ENCODE assay signal across 18 cellular contexts in the genomic region with DNA sequence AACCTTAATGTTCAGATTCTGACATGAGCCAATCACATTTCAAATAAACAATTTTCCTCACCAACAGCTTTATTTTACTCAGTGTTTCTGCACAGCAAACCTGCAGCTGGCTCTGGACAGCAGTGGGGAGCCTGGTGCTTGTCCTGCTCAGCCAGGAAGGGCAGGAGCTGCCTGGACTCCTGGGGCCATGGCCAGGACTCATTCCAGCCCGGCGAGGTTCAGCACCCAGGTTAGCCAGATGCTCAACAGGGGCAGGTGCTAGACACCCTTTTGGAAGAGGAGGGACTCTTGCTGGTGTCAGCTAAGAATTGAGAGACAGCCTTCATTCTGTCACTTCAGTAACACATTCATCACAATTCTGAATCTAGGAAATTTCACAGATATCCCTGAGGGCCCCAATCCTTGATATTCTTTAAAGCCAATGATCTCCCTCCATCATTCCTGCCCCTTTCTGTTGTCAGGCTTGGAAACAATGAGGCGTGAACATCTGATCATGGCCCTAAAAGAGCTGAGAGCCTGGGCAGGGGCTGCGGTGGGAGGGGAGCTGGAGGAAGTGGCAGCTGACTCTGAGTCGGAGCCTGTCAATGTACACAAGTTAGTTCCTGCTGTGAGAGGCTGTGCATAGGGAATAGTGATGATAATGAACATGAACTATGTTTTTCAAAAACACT.
DNase-seq lines count a peak whose midpoint lies in the region; ATAC-seq, FAIRE-seq and TF ChIP-seq lines count a peak whose summit lies in the region.
"Had no signal": no experiment of that assay in that cellular context is flagged by ENCODE, and none has a peak within 500 bp of the region (broad histone marks: within the 10 kb centered on the region; RNA-seq: fewer than 3 reads in every experiment).

No MANE protein-coding gene starts in this region.

- H3K4ac ChIP-seq in H1 (replicated peaks; ENCODE audit: insufficient read length, low read depth, low read length), result no peak overlapping the region

- TF ChIP-seq EP300 in H1 (IDR thresholded peaks at IDR 0.05; ENCODE audit: borderline replicate concordance in 1 of 2, low read depth in 2 of 2, low read length in 2 of 2), result no peak
- TF ChIP-seq EP300 in ovary (IDR thresholded peaks at IDR 0.05), result no peak

- H3K23ac ChIP-seq in H1 (ENCODE audit: insufficient read length), result no peak overlapping the region

- peaks cover 0 to 12% (median 6%) of the 10 kb centered on the region in 4 experiments; a peak in 6 of 7 replicates for H3K4me1 ChIP-seq in H1 (replicated peaks in 1 of 4; ENCODE audit: control insufficient read depth in 3 of 4, insufficient read depth in 4 of 4, low read length in 3 of 4)
- no peaks in the 10 kb centered on the region for H3K4me1 ChIP-seq in ovary (ENCODE audit: insufficient read depth)
- H3K4me1 ChIP-seq: A549, breast epithelium had no signal

- H3K9ac ChIP-seq in H1 (replicated peaks in 1 of 4; ENCODE audit: extremely low read depth in 1 of 4, low read depth in 3 of 4, low read length in 3 of 4), result no peak overlapping the region

- H2BK20ac ChIP-seq in H1 (ENCODE audit: low read length), result no peak overlapping the region

- H3K18ac ChIP-seq in H1 (ENCODE audit: extremely low read depth, low read length), result no peak overlapping the region

- H3K23me2 ChIP-seq in H1 (ENCODE audit: low read depth, low read length), result no peaks in the 10 kb centered on the region

- H3K79me2 ChIP-seq in H1 (ENCODE audit: control insufficient read depth in 1 of 2, insufficient read depth in 2 of 2, low read length in 2 of 2), result no peaks in the 10 kb centered on the region

- H3K9me3 ChIP-seq in H1 (ENCODE audit: insufficient read depth in 2 of 2, low read depth in 1 of 2, low read length in 1 of 2) (no peaks in the 10 kb centered on the region), ovary (no peaks in the 10 kb centered on the region)
- H3K9me3 ChIP-seq: A549, breast epithelium, upper lobe of left lung had no signal

- intact Hi-C loops in ovary (cut with DNase I), result no loop called here

- H4K91ac ChIP-seq in H1 (replicated peaks; ENCODE audit: insufficient read length, low read length), result no peak overlapping the region

- H3K14ac ChIP-seq in H1 (ENCODE audit: insufficient read length), result no peak overlapping the region

- DNase-seq in NCI-H2081 (lab: John Stamatoyannopoulos, UW) (peak; percentile 25 to 72), NCI-H2081 treated with DMSO at 0.1 percent for 48 hours (lab: John Stamatoyannopoulos, UW) (no peak), NCI-H1694 (lab: John Stamatoyannopoulos, UW) (peak; percentile 100), H1 (ENCODE audit: low read depth in 1 of 2, low spot score in 2 of 2) (no peak), pons (ENCODE audit: low spot score) (peak; percentile 67), ovary (no peak), NCI-H226 (no peak)
- DNase-seq: activated CD4-positive, alpha-beta T cell treated with anti-CD3 and anti-CD28 coated beads, Interleukin-2, amount 50 U/mL, for 1 hour; activated effector memory CD4-positive, alpha-beta T cell treated with Interleukin-2 at 50 U/mL for 16 hours; PC-9; stimulated activated CD4-positive, alpha-beta T cell treated with anti-CD3 and anti-CD28 coated beads, Interleukin-15, amount 100 ng/mL, for 24 hours; SW 1271; upper lobe of left lung had no signal

- H4K20me1 ChIP-seq in H1 (replicated peaks in 1 of 2; ENCODE audit: control insufficient read depth in 1 of 2, insufficient read depth in 2 of 2, low read length in 2 of 2), result no peaks in the 10 kb centered on the region

- H4K5ac ChIP-seq in H1 (ENCODE audit: insufficient read length, low read depth, low read length), result no peak overlapping the region

- H2BK15ac ChIP-seq in H1 (ENCODE audit: low read length), result no peak overlapping the region

- no peak for FAIRE-seq in H1 (lab: Jason Lieb, UNC)
- FAIRE-seq: A549 had no signal

- ATAC-seq in GM18517 (IDR thresholded peaks at IDR 0.05; ENCODE audit: unreplicated experiment), result no peak
- ATAC-seq: A549, left lobe of liver had no signal

- CTCF ChIA-PET in H1 (lab: Charles Lee; ENCODE audit: partially characterized antibody), result interaction anchor here (0.7 to 1.9 kb wide), 6 partner anchors 11 to 727 kb away, joined by 3 to 9 read pairs (median 3); no protein-coding TSS in a partner anchor

- no peaks in the 10 kb centered on the region for H3K79me1 ChIP-seq in H1 (ENCODE audit: low read depth, low read length)

- H2BK12ac ChIP-seq in H1 (ENCODE audit: low read depth, low read length), result peak overlapping the region; percentile 50; the same call in 1 of the 2 replicates

- no peak overlapping the region for H3K4me2 ChIP-seq in H1 (ENCODE audit: insufficient read depth in 1 of 2, low read depth in 2 of 2, low read length in 2 of 2)
- H3K4me2 ChIP-seq: A549, PC-9 had no signal

- no peak overlapping the region for H2AFZ ChIP-seq in H1 (ENCODE audit: low read length)
- H2AFZ ChIP-seq: PC-9 had no signal

- H3K56ac ChIP-seq in H1 (replicated peaks; ENCODE audit: insufficient read length, low read depth, low read length), result no peak overlapping the region

- H3K36me3 ChIP-seq in H1 (ENCODE audit: control insufficient read depth in 2 of 4, insufficient read depth in 4 of 4, low read length in 3 of 4) (no peaks in the 10 kb centered on the region; a peak in 2 of 8 replicates), ovary (no peaks in the 10 kb centered on the region)
- H3K36me3 ChIP-seq: breast epithelium had no signal

- no peak overlapping the region for H3K4me3 ChIP-seq in H1 (ENCODE audit: extremely low read depth in 1 of 4, insufficient read depth in 2 of 4, low read depth in 3 of 4, low read length in 4 of 4)
- no peak overlapping the region for H3K4me3 ChIP-seq in ovary
- H3K4me3 ChIP-seq: A549, breast epithelium, PC-9, upper lobe of left lung had no signal

- H3K27ac ChIP-seq in H1 (ENCODE audit: low read depth, low read length) (no peak overlapping the region), ovary (no peak overlapping the region)
- H3K27ac ChIP-seq: A549, breast epithelium, epithelial cell of prostate, PC-9, upper lobe of left lung had no signal

- POLR2A ChIA-PET in H1 (lab: Charles Lee; ENCODE audit: partially characterized antibody), result no interaction called here

- no peak overlapping the region for H2AK5ac ChIP-seq in H1 (ENCODE audit: low read depth, low read length)

- no peak overlapping the region for H2BK120ac ChIP-seq in H1 (replicated peaks; ENCODE audit: low read depth, low read length)

- TF ChIP-seq CTCF in H1 (IDR thresholded peaks at IDR 0.05; ENCODE audit: control extremely low read depth in 1 of 3, insufficient read depth in 1 of 3, low read depth in 1 of 3, low read length in 3 of 3) (no peak), ovary (IDR thresholded peaks at IDR 0.05) (no peak)

- TF ChIP-seq RAD21 in H1 (IDR thresholded peaks at IDR 0.05 in 1 of 2, conservative IDR thresholded peaks at IDR 0.05 in 1 of 2; ENCODE audit: low read depth in 2 of 2, low read length in 2 of 2), result no peak

- H3K27me3 ChIP-seq in H1 (replicated peaks in 1 of 4; ENCODE audit: control insufficient read depth in 3 of 4, extremely low read depth in 1 of 4, insufficient read depth in 3 of 4, low read length in 3 of 4) (no peaks in the 10 kb centered on the region), ovary (no peaks in the 10 kb centered on the region)
- H3K27me3 ChIP-seq: breast epithelium, upper lobe of left lung had no signal

- WGBS in H1 (ENCODE audit: extremely low coverage in 1 of 2, insufficient coverage in 1 of 2, insufficient read length in 1 of 2, insufficient replicate concordance in 2 of 2, low coverage in 1 of 2, low lambda C conversion rate in 2 of 2, missing lambda C conversion rate in 1 of 2), 2 experiments, result 81% methylated on average over 5 of the region's 5 CpGs; no CpG with 5 or more reads in 1 of the 2 experiments
- WGBS in ovary, 3 donors, result 92 to 93% (median 93%) methylated on average over 5 of the region's 5 CpGs

- TF ChIP-seq POLR2A in H1 (IDR thresholded peaks at IDR 0.05; ENCODE audit: control extremely low read depth in 1 of 2, low read depth in 2 of 2, low read length in 2 of 2) (no peak), ovary (IDR thresholded peaks at IDR 0.05) (no peak)

- H2BK5ac ChIP-seq in H1 (ENCODE audit: low read depth, low read length), result no peak overlapping the region

- H4K8ac ChIP-seq in H1 (ENCODE audit: extremely low read depth, insufficient read depth, low read length), result no peak overlapping the region

TF ChIP-seq in H1, 55 proteins besides CTCF, POLR2A, EP300 and RAD21:
- TF ChIP-seq SUZ12 (IDR thresholded peaks at IDR 0.05; ENCODE audit: low read length) (no peak), SIRT6 (IDR thresholded peaks at IDR 0.05; ENCODE audit: low read length) (no peak), KDM1A (IDR thresholded peaks at IDR 0.05; ENCODE audit: borderline replicate concordance, low read length) (no peak), KDM5A (IDR thresholded peaks at IDR 0.05; ENCODE audit: low read length) (no peak), SAP30 (IDR thresholded peaks at IDR 0.05; ENCODE audit: insufficient read depth, insufficient replicate concordance, low read length) (no peak), CEBPB (IDR thresholded peaks at IDR 0.05; ENCODE audit: low read depth, low read length) (no peak), HDAC6 (IDR thresholded peaks at IDR 0.05; ENCODE audit: low read depth, low read length) (no peak), BCL11A (IDR thresholded peaks at IDR 0.05; ENCODE audit: low read depth in 2 of 2, low read length in 2 of 2) (no peak), TAF1 (IDR thresholded peaks at IDR 0.05; ENCODE audit: low read depth, low read length) (no peak)
- TF ChIP-seq, protein P1, sequence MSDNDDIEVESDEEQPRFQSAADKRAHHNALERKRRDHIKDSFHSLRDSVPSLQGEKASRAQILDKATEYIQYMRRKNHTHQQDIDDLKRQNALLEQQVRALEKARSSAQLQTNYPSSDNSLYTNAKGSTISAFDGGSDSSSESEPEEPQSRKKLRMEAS (IDR thresholded peaks at IDR 0.05), result no peak
- TF ChIP-seq, protein P2, sequence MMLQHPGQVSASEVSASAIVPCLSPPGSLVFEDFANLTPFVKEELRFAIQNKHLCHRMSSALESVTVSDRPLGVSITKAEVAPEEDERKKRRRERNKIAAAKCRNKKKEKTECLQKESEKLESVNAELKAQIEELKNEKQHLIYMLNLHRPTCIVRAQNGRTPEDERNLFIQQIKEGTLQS (IDR thresholded peaks at IDR 0.05; ENCODE audit: insufficient read depth, low read depth, low read length), result no peak

Comparison
In these comparisons a context has a peak if more than half of its experiments do, and no peak if none do; other contexts are left out.
1. DNase-seq: peak in NCI-H2081 (2 of 2), NCI-H1694 (single experiment) and pons (single experiment); none in NCI-H2081 treated with DMSO at 0.1 percent for 48 hours (single experiment), H1 (0 of 2), ovary (0 of 5) and NCI-H226 (single experiment).